Comparison of ENCODE assay signal across 11 cellular contexts in the genomic region with DNA sequence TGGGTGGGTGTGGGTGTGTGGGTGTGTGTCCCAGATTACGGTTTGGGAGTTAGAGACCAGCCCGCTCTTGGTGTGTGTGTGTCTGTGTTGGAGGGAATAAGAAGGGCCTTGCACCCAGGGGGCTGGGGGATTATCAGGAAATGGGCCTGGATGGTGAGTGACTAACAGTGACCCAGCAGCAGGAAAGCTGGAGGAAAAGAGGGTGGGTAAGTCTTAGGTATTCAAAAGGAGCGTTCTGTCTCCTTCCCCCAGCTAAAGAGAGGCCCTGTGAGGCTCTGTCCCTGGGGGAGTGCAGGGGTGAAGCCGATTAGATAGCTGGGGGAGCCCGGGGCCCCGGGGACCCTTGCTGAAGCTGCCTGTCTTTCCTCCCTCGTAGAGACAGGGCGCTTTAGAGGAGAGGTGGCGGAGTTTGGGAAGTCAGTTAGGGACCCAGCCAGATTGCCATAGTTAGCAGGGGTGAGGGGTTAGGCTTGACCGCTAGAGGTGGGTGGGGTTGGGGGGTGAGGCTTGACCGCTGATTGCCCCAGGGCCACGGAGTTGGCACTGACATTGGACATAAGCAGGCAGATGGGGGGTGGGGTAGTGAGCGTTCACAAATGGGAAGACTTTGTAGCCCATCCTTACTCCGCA. TPM values are rescaled to one million over a fixed set of nuclear protein-coding genes. Genes with fewer than 3 reads are reported as not detected.
DNase-seq lines count a peak whose midpoint lies in the region; ATAC-seq and TF ChIP-seq lines count a peak whose summit lies in the region.
"Had no signal": no experiment of that assay in that cellular context is flagged by ENCODE, and none has a peak within 500 bp of the region (broad histone marks: within the 10 kb centered on the region; RNA-seq: fewer than 3 reads in every experiment).

No MANE protein-coding gene starts in this region.

- H3K9me3 ChIP-seq in mesenchymal stem cell (ENCODE audit: control insufficient read depth, low read length), result no peaks in the 10 kb centered on the region

- no peaks in the 10 kb centered on the region for H3K36me3 Mint-ChIP-seq in chondrocyte (ENCODE audit: low read depth)
- H3K36me3 Mint-ChIP-seq in activated T-helper 2 cell treated with anti-CD3 and anti-CD28 coated beads, Interferon-gamma antibody, Interleukin-2, Interleukin-4, amounts not matched to agents 10 μg/mL and 5 μg/mL and 100 μg/mL, durations not matched to agents 14 hours and 24 hours and 36 hours (ENCODE audit: low read depth), result no peaks in the 10 kb centered on the region

- peak overlapping the region; percentile 32 for H3K27ac Mint-ChIP-seq in chondrocyte (ENCODE audit: unreplicated experiment)
- H3K27ac Mint-ChIP-seq in activated T-helper 2 cell treated with anti-CD3 and anti-CD28 coated beads, Interferon-gamma antibody, Interleukin-2, Interleukin-4, amounts not matched to agents 10 μg/mL and 5 μg/mL and 100 μg/mL, durations not matched to agents 14 hours and 24 hours and 36 hours, result no peak overlapping the region

- H3K27ac ChIP-seq in mesenchymal stem cell (ENCODE audit: low read length, poor library complexity, severe bottlenecking), result no peak overlapping the region
- peak overlapping the region; percentile 59 for H3K27ac ChIP-seq in urinary bladder (ENCODE audit: low read depth)
- H3K27ac ChIP-seq: cardiac muscle cell, parathyroid adenoma had no signal

- peak overlapping the region; percentile 62 for H3K4me2 ChIP-seq in mesenchymal stem cell (ENCODE audit: low read length, poor library complexity, severe bottlenecking)

- DNase-seq in Right ventricle myocardium inferior (ENCODE audit: missing footprints) (peak; percentile 34), cardiac septum (ENCODE audit: low spot score) (no peak), chondrocyte (ENCODE audit: low spot score) (no peak), mesenchymal stem cell (peak; percentile 29), AML-193 (lab: John Stamatoyannopoulos, UW) (no peak)
- no peak for DNase-seq in activated T-helper 2 cell treated with anti-CD3 and anti-CD28 coated beads, Interferon-gamma antibody, Interleukin-2, Interleukin-4, amounts not matched to agents 10 μg/mL and 5 μg/mL and 100 μg/mL, durations not matched to agents 14 hours and 24 hours and 36 hours (ENCODE audit: low spot score)
- DNase-seq: COR-L47 had no signal

- H3K4me1 Mint-ChIP-seq in chondrocyte (ENCODE audit: low read depth), result peaks cover 20% of the 10 kb centered on the region
- peaks cover 8% of the 10 kb centered on the region for H3K4me1 Mint-ChIP-seq in activated T-helper 2 cell treated with anti-CD3 and anti-CD28 coated beads, Interferon-gamma antibody, Interleukin-2, Interleukin-4, amounts not matched to agents 10 μg/mL and 5 μg/mL and 100 μg/mL, durations not matched to agents 14 hours and 24 hours and 36 hours (ENCODE audit: low read depth)

- no peak overlapping the region for H2AK5ac ChIP-seq in mesenchymal stem cell (ENCODE audit: low read length, severe bottlenecking)

- 18% methylated on average over 9 of the region's 14 CpGs for WGBS in mesenchymal stem cell
- 49% methylated on average over 14 of the region's 14 CpGs for WGBS in urinary bladder

- H3K4me3 Mint-ChIP-seq in chondrocyte (ENCODE audit: unreplicated experiment), result peak overlapping the region; percentile 25
- H3K4me3 Mint-ChIP-seq in activated T-helper 2 cell treated with anti-CD3 and anti-CD28 coated beads, Interferon-gamma antibody, Interleukin-2, Interleukin-4, amounts not matched to agents 10 μg/mL and 5 μg/mL and 100 μg/mL, durations not matched to agents 14 hours and 24 hours and 36 hours (ENCODE audit: low read depth), result no peak overlapping the region

- H3K18ac ChIP-seq in mesenchymal stem cell (ENCODE audit: low read depth in 1 of 2, low read length in 2 of 2), result peak overlapping the region in 1 of 2 experiments; percentile 52

- no peaks in the 10 kb centered on the region for H3K27me3 ChIP-seq in mesenchymal stem cell (ENCODE audit: control insufficient read depth in 1 of 2, insufficient read depth in 1 of 2, low read length in 2 of 2)

- intact Hi-C loops in Right ventricle myocardium inferior (cut with DNase I), result no loop called here
- intact Hi-C loops in cardiac septum (cut with DNase I), result no loop called here
- intact Hi-C loops in activated T-helper 2 cell treated with anti-CD3 and anti-CD28 coated beads, Interferon-gamma antibody, Interleukin-2, Interleukin-4, amounts not matched to agents 10 μg/mL and 5 μg/mL and 100 μg/mL, durations not matched to agents 14 hours and 24 hours and 36 hours (cut with micrococcal nuclease), result no loop called here

- no peak for ATAC-seq in Right ventricle myocardium inferior
- no peak for ATAC-seq in HG03565 (IDR thresholded peaks at IDR 0.05; ENCODE audit: unreplicated experiment)

- no peak overlapping the region for H3K23ac ChIP-seq in mesenchymal stem cell (ENCODE audit: low read length in 2 of 2)

- H3K36me3 ChIP-seq in mesenchymal stem cell (ENCODE audit: control insufficient read depth in 1 of 2, insufficient read depth in 2 of 2, low read depth in 1 of 2, low read length in 2 of 2), result peaks cover 10 to 32% of the 10 kb centered on the region in 2 experiments
- no peaks in the 10 kb centered on the region for H3K36me3 ChIP-seq in urinary bladder (ENCODE audit: insufficient read depth)
- H3K36me3 ChIP-seq: cardiac muscle cell had no signal

- H4K91ac ChIP-seq in mesenchymal stem cell (ENCODE audit: low read length), result peak overlapping the region; percentile 80

- peak overlapping the region; percentile 97 for H3K9ac ChIP-seq in mesenchymal stem cell (ENCODE audit: low read length)
- H3K9ac ChIP-seq: parathyroid adenoma had no signal

- H2BK120ac ChIP-seq in mesenchymal stem cell (ENCODE audit: low read depth, low read length), result no peak overlapping the region

- H3K4me3 ChIP-seq in mesenchymal stem cell (ENCODE audit: insufficient read depth in 1 of 2, low read depth in 1 of 2, low read length in 2 of 2) (peak overlapping the region in 1 of 2 experiments; percentile 96), urinary bladder (ENCODE audit: low read depth, low read length) (peak overlapping the region; percentile 88)

- peak overlapping the region in 1 of 2 experiments; percentile 6 for H3K4ac ChIP-seq in mesenchymal stem cell (ENCODE audit: low read depth in 1 of 2, low read length in 2 of 2)

- TF ChIP-seq CTCF in chondrocyte (IDR thresholded peaks at IDR 0.05), result no peak

- H3K14ac ChIP-seq in mesenchymal stem cell (ENCODE audit: low read length in 2 of 2), result peak overlapping the region in 1 of 2 experiments; percentile 9

- H2BK12ac ChIP-seq in mesenchymal stem cell (ENCODE audit: low read length in 2 of 2), result peak overlapping the region; percentile 28 to 70

- peaks cover 31% of the 10 kb centered on the region for H3K79me1 ChIP-seq in mesenchymal stem cell (replicated peaks; ENCODE audit: low read length, poor library complexity, severe bottlenecking)

- H3K4me1 ChIP-seq in mesenchymal stem cell (ENCODE audit: control insufficient read depth, insufficient read depth, low read depth, low read length), result peaks cover 29% of the 10 kb centered on the region
- H3K4me1 ChIP-seq in urinary bladder (ENCODE audit: insufficient read depth), result no peaks in the 10 kb centered on the region

- H2AFZ ChIP-seq in mesenchymal stem cell (ENCODE audit: low read depth, low read length), result no peak overlapping the region

- H3K27me3 Mint-ChIP-seq in chondrocyte (ENCODE audit: low read depth), result no peaks in the 10 kb centered on the region
- peaks cover 55% of the 10 kb centered on the region for H3K27me3 Mint-ChIP-seq in activated T-helper 2 cell treated with anti-CD3 and anti-CD28 coated beads, Interferon-gamma antibody, Interleukin-2, Interleukin-4, amounts not matched to agents 10 μg/mL and 5 μg/mL and 100 μg/mL, durations not matched to agents 14 hours and 24 hours and 36 hours (ENCODE audit: low read depth)

- peak overlapping the region; percentile 66 for H4K8ac ChIP-seq in mesenchymal stem cell (ENCODE audit: low read length)

- H3K9me3 Mint-ChIP-seq in chondrocyte (ENCODE audit: low read depth), result no peaks in the 10 kb centered on the region
- H3K9me3 Mint-ChIP-seq in activated T-helper 2 cell treated with anti-CD3 and anti-CD28 coated beads, Interferon-gamma antibody, Interleukin-2, Interleukin-4, amounts not matched to agents 10 μg/mL and 5 μg/mL and 100 μg/mL, durations not matched to agents 14 hours and 24 hours and 36 hours, result no peaks in the 10 kb centered on the region

- peak overlapping the region; percentile 15 for H2BK15ac ChIP-seq in mesenchymal stem cell (ENCODE audit: low read depth, poor library complexity, severe bottlenecking)

- H2BK5ac ChIP-seq in mesenchymal stem cell (ENCODE audit: low read depth, low read length, poor library complexity, severe bottlenecking), result no peak overlapping the region

RNA-seq across cellular contexts. Expression of a gene that starts 1.5 kb away (rescaled TPM):
- total RNA-seq in Right ventricle myocardium inferior, result 34.5 TPM
- total RNA-seq in cardiac septum, result 17.8 TPM
- 5.7 to 12.8 TPM (median 6.6 TPM) in 3 replicates for total RNA-seq in chondrocyte
- 50.9 TPM for polyA plus RNA-seq in mesenchymal stem cell (2013, experiment 1 of 2)
- 50.4 TPM for polyA plus RNA-seq in mesenchymal stem cell (2013, experiment 2 of 2)
- 25.5 TPM for total RNA-seq in urinary bladder
- polyA plus RNA-seq in urinary bladder, result 50.2 TPM
- 2.8 and 2.9 TPM in 2 replicates for total RNA-seq in activated T-helper 2 cell treated with anti-CD3 and anti-CD28 coated beads, Interferon-gamma antibody, Interleukin-2, Interleukin-4, amounts not matched to agents 10 μg/mL and 5 μg/mL and 100 μg/mL, durations not matched to agents 14 hours and 24 hours and 36 hours

RNA-seq across cellular contexts. Expression of a gene that starts 27.6 kb away (rescaled TPM):
- total RNA-seq in Right ventricle myocardium inferior (0.19 TPM), cardiac septum (not detected), chondrocyte (not detected in 3 replicates), urinary bladder (0.58 TPM)
- 0.04 TPM for polyA plus RNA-seq in mesenchymal stem cell (2013, experiment 1 of 2)
- 0.04 TPM for polyA plus RNA-seq in mesenchymal stem cell (2013, experiment 2 of 2)
- polyA plus RNA-seq in urinary bladder, result 0.44 TPM
- not detected in 2 replicates for total RNA-seq in activated T-helper 2 cell treated with anti-CD3 and anti-CD28 coated beads, Interferon-gamma antibody, Interleukin-2, Interleukin-4, amounts not matched to agents 10 μg/mL and 5 μg/mL and 100 μg/mL, durations not matched to agents 14 hours and 24 hours and 36 hours

Comparison
In these comparisons a context has a peak if more than half of its experiments do, and no peak if none do; other contexts are left out.
1. DNase-seq: peak in Right ventricle myocardium inferior (single experiment) and mesenchymal stem cell (single experiment); none in cardiac septum (single experiment), chondrocyte (single experiment), activated T-helper 2 cell treated with anti-CD3 and anti-CD28 coated beads, Interferon-gamma antibody, Interleukin-2, Interleukin-4, amounts not matched to agents 10 μg/mL and 5 μg/mL and 100 μg/mL, durations not matched to agents 14 hours and 24 hours and 36 hours (single experiment) and AML-193 (0 of 2).